ENCODE assay signal across 3 cellular contexts in genomic region chr11:124119103-124119502, GRCh38.
TF ChIP-seq lines count a peak whose summit lies in the region.

No MANE protein-coding gene starts in this region.

TF ChIP-seq in K562, 482 proteins besides CTCF, POLR2A, EP300 and RAD21:
- peak; percentile 74 for TF ChIP-seq TFE3 (CRISPR knock-in tag; IDR thresholded peaks at IDR 0.05)
- no peak for TF ChIP-seq SRSF3 (IDR thresholded peaks at IDR 0.05; ENCODE audit: insufficient read depth, low read length)

TF ChIP-seq in neural cell, 6 proteins besides CTCF, POLR2A, EP300 and RAD21:
- TF ChIP-seq EZH2 (IDR thresholded peaks at IDR 0.05; ENCODE audit: borderline replicate concordance, insufficient read depth, low read length, poor library complexity, severe bottlenecking) (no peak), MXI1 (conservative IDR thresholded peaks at IDR 0.05; ENCODE audit: poor library complexity, severe bottlenecking) (no peak), REST (IDR thresholded peaks at IDR 0.05; ENCODE audit: borderline replicate concordance) (no peak), SMC3 (conservative IDR thresholded peaks at IDR 0.05; ENCODE audit: poor library complexity) (no peak), TAF1 (IDR thresholded peaks at IDR 0.05; ENCODE audit: low read depth) (no peak), POLR2AphosphoS5 (IDR thresholded peaks at IDR 0.05) (no peak)

TF ChIP-seq in HepG2, 621 proteins besides CTCF, POLR2A, EP300 and RAD21:
- TF ChIP-seq POLR2G (IDR thresholded peaks at IDR 0.05; ENCODE audit: low read depth, low read length) (no peak), ZSCAN31 (CRISPR knock-in tag; IDR thresholded peaks at IDR 0.05; ENCODE audit: low read depth) (no peak), SKIL (CRISPR knock-in tag; IDR thresholded peaks at IDR 0.05; ENCODE audit: borderline replicate concordance) (no peak), KLF11 (CRISPR knock-in tag; IDR thresholded peaks at IDR 0.05) (no peak), ZNF296 (CRISPR knock-in tag; conservative IDR thresholded peaks at IDR 0.05) (no peak), THAP9 (CRISPR knock-in tag; IDR thresholded peaks at IDR 0.05; ENCODE audit: borderline replicate concordance) (no peak), ZFP36 (IDR thresholded peaks at IDR 0.05; ENCODE audit: borderline replicate concordance, low read depth, low read length, partially characterized antibody) (no peak), ZNF674 (CRISPR knock-in tag; IDR thresholded peaks at IDR 0.05; ENCODE audit: low read depth) (no peak), EED (CRISPR knock-in tag; IDR thresholded peaks at IDR 0.05) (no peak), CERS6 (CRISPR knock-in tag; IDR thresholded peaks at IDR 0.05) (no peak), ZNF34 (CRISPR knock-in tag; IDR thresholded peaks at IDR 0.05; ENCODE audit: borderline replicate concordance) (no peak), GFI1 (CRISPR knock-in tag; IDR thresholded peaks at IDR 0.05; ENCODE audit: borderline replicate concordance) (no peak), FOXP1 (IDR thresholded peaks at IDR 0.05) (no peak), FOXP1 (CRISPR knock-in tag; IDR thresholded peaks at IDR 0.05) (no peak)
